Comparison of ENCODE assay signal across 16 cellular contexts in the genomic region with DNA sequence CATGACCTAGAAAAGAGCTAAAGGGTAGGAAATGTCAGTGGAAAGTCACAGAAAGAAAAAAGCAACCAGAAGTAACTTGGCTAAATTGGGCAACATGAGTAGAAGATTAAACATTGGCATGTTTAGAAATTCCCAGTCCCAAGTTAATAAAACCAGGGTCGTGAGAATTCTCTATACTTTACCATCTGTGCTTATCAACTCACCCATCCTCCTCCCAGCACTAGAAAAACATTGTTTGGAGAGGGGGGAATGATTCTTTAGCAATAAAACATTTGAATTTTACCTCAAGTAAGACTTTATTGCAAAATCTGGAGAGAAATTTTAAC.
A peak's percentile ranks its signal among the peaks of the same experiment; 100 is the strongest.
DNase-seq lines count a peak whose midpoint lies in the region; ATAC-seq, FAIRE-seq and TF ChIP-seq lines count a peak whose summit lies in the region.
"Had no signal": no experiment of that assay in that cellular context is flagged by ENCODE, and none has a peak within 500 bp of the region (broad histone marks: within the 10 kb centered on the region; RNA-seq: fewer than 3 reads in every experiment).

No MANE protein-coding gene starts in this region.

- H3K27ac ChIP-seq in MM.1S (ENCODE audit: low read length) (peak overlapping the region; percentile 96), body of pancreas (peak overlapping the region; percentile 72 to 88 (median 84)), pancreas (peak overlapping the region; percentile 37 to 78 (median 67))

- H3K9me3 Mint-ChIP-seq in stimulated activated naive B cell treated with anti-CD40 and anti-IgM and Interleukin-4, amounts not matched to agents 10 μg/mL and 1 μg/mL and 100 μg/mL, for 72 hours, result no peaks in the 10 kb centered on the region
- H3K9me3 Mint-ChIP-seq: CD8-positive, alpha-beta memory T cell had no signal

- H3K4me1 Mint-ChIP-seq in stimulated activated naive B cell treated with anti-CD40 and anti-IgM and Interleukin-4, amounts not matched to agents 10 μg/mL and 1 μg/mL and 100 μg/mL, for 72 hours, result peaks cover 27 to 40% of the 10 kb centered on the region in 2 donors
- H3K4me1 Mint-ChIP-seq in T-helper 17 cell, result peaks cover 11% of the 10 kb centered on the region

- H3K9me2 ChIP-seq in MM.1S (replicated peaks; ENCODE audit: insufficient read depth, low read length), result no peaks in the 10 kb centered on the region

- H3K27me3 Mint-ChIP-seq in stimulated activated naive B cell treated with anti-CD40 and anti-IgM and Interleukin-4, amounts not matched to agents 10 μg/mL and 1 μg/mL and 100 μg/mL, for 72 hours, result no peaks in the 10 kb centered on the region
- H3K27me3 Mint-ChIP-seq in T-helper 17 cell, result peaks cover 53% of the 10 kb centered on the region

- WGBS in body of pancreas, 2 donors, result 0 to 10% methylated on average over 1 of the region's 1 CpG
- WGBS in pancreas, 2 donors, result 3 to 10% methylated on average over 1 of the region's 1 CpG

- H3K9me3 ChIP-seq in MM.1S (replicated peaks; ENCODE audit: insufficient read depth, low read length) (no peaks in the 10 kb centered on the region), body of pancreas (no peaks in the 10 kb centered on the region), pancreas (no peaks in the 10 kb centered on the region), T-helper 17 cell (ENCODE audit: control insufficient read depth, low read length, poor library complexity, severe bottlenecking) (no peaks in the 10 kb centered on the region)
- H3K9me3 ChIP-seq: Caco-2, HAP-1 had no signal

- H2AFZ ChIP-seq in MM.1S (ENCODE audit: low read length), result peak overlapping the region; percentile 45

- H3K4me1 ChIP-seq in MM.1S (ENCODE audit: low read length), result peaks cover 25% of the 10 kb centered on the region
- peaks cover 61% of the 10 kb centered on the region for H3K4me1 ChIP-seq in body of pancreas
- H3K4me1 ChIP-seq in pancreas, result peaks cover 24 to 50% (median 40%) of the 10 kb centered on the region in 3 donors
- H3K4me1 ChIP-seq: Caco-2, HAP-1 had no signal

- ATAC-seq in body of pancreas (peak; percentile 92), pancreas (peak; percentile 81 to 94 (median 90)), T-helper 17 cell (no peak), GM21825 (IDR thresholded peaks at IDR 0.05; ENCODE audit: unreplicated experiment) (no peak)
- ATAC-seq in stimulated activated naive B cell treated with anti-CD40 and anti-IgM and Interleukin-4, amounts not matched to agents 10 μg/mL and 1 μg/mL and 100 μg/mL, for 72 hours (replicated peaks), result no peak
- ATAC-seq: HepG2 had no signal

- peak overlapping the region; percentile 59 for H3K9ac ChIP-seq in MM.1S (ENCODE audit: low read length)

- no peaks in the 10 kb centered on the region for H4K20me1 ChIP-seq in MM.1S (ENCODE audit: insufficient read depth, low read length)

- intact Hi-C loops in body of pancreas (cut with DNase I) (no loop called here), pancreas (cut with DNase I) (no loop called here)

- peak overlapping the region; percentile 9; the same call in 1 of the 2 replicates for H3K4me3 ChIP-seq in MM.1S (ENCODE audit: low read length)
- H3K4me3 ChIP-seq in body of pancreas, result no peak overlapping the region
- no peak overlapping the region for H3K4me3 ChIP-seq in pancreas
- H3K4me3 ChIP-seq: HAP-1 had no signal

- H3F3A ChIP-seq in MM.1S (ENCODE audit: insufficient read depth, low read length), result peaks cover 22% of the 10 kb centered on the region

- TF ChIP-seq CTCF in MM.1S (IDR thresholded peaks at IDR 0.05; ENCODE audit: low read length) (no peak), body of pancreas (IDR thresholded peaks at IDR 0.05) (no peak), pancreas (IDR thresholded peaks at IDR 0.05) (no peak)

- H3K27me3 ChIP-seq in MM.1S (replicated peaks; ENCODE audit: insufficient read depth, low read length) (no peaks in the 10 kb centered on the region), body of pancreas (no peaks in the 10 kb centered on the region), pancreas (no peaks in the 10 kb centered on the region)

- H3K4me3 Mint-ChIP-seq in stimulated activated naive B cell treated with anti-CD40 and anti-IgM and Interleukin-4, amounts not matched to agents 10 μg/mL and 1 μg/mL and 100 μg/mL, for 72 hours, result no peak overlapping the region
- no peak overlapping the region for H3K4me3 Mint-ChIP-seq in T-helper 17 cell
- H3K4me3 Mint-ChIP-seq: CD8-positive, alpha-beta memory T cell had no signal

- FAIRE-seq in pancreas (lab: Jason Lieb, UNC), result no peak
- FAIRE-seq: H1, HepG2, HTR-8/SVneo had no signal

- DNase-seq in MM.1S (no peak), body of pancreas (peak in 1 of 4 donors; percentile 30), pancreas (no peak), T-helper 17 cell (no peak)
- DNase-seq in stimulated activated naive B cell treated with anti-CD40 and anti-IgM and Interleukin-4, amounts not matched to agents 10 μg/mL and 1 μg/mL and 100 μg/mL, for 72 hours, result no peak
- no peak for DNase-seq in activated CD4-positive, alpha-beta T cell treated with anti-CD3 and anti-CD28 coated beads for 1 hour
- DNase-seq in activated CD4-positive, CD25-positive, alpha-beta regulatory T cell treated with anti-CD3 and anti-CD28 coated beads, Interleukin-2, amount 50 U/mL, for 72 hours, result no peak
- DNase-seq: Caco-2; CD8-positive, alpha-beta memory T cell; DND-41; GDM1 had no signal

- H3K79me2 ChIP-seq in MM.1S (ENCODE audit: low read length), result 0 out of 2 replicates have a peak, but pooled peaks cover 3% of the 10 kb centered on the region

- H3K36me3 Mint-ChIP-seq in stimulated activated naive B cell treated with anti-CD40 and anti-IgM and Interleukin-4, amounts not matched to agents 10 μg/mL and 1 μg/mL and 100 μg/mL, for 72 hours, result peaks cover 52 to 70% of the 10 kb centered on the region in 2 donors
- peaks cover 5% of the 10 kb centered on the region for H3K36me3 Mint-ChIP-seq in T-helper 17 cell (ENCODE audit: low read depth)
- H3K36me3 Mint-ChIP-seq: CD8-positive, alpha-beta memory T cell had no signal

- TF ChIP-seq POLR2A in body of pancreas (IDR thresholded peaks at IDR 0.05), result no peak

- H3K4me2 ChIP-seq in MM.1S (ENCODE audit: low read depth, low read length), result peak overlapping the region; percentile 79

- peak overlapping the region; percentile 75 for H3K27ac Mint-ChIP-seq in stimulated activated naive B cell treated with anti-CD40 and anti-IgM and Interleukin-4, amounts not matched to agents 10 μg/mL and 1 μg/mL and 100 μg/mL, for 72 hours
- no peak overlapping the region for H3K27ac Mint-ChIP-seq in T-helper 17 cell
- H3K27ac Mint-ChIP-seq: CD8-positive, alpha-beta memory T cell had no signal

- no peaks in the 10 kb centered on the region for H3K36me3 ChIP-seq in MM.1S (replicated peaks; ENCODE audit: insufficient read depth, low read length)
- no peaks in the 10 kb centered on the region for H3K36me3 ChIP-seq in body of pancreas (replicated peaks in 1 of 2; ENCODE audit: insufficient read depth in 1 of 2, low read depth in 2 of 2)
- no peaks in the 10 kb centered on the region for H3K36me3 ChIP-seq in pancreas
- H3K36me3 ChIP-seq: HAP-1 had no signal

Comparison
In these comparisons a context has a peak if more than half of its experiments do, and no peak if none do; other contexts are left out.
1. ATAC-seq: peak in body of pancreas (single experiment) and pancreas (4 of 4); none in stimulated activated naive B cell treated with anti-CD40 and anti-IgM and Interleukin-4, amounts not matched to agents 10 μg/mL and 1 μg/mL and 100 μg/mL, for 72 hours (0 of 2), T-helper 17 cell (single experiment) and GM21825 (single experiment).
2. Peak in every context shown above with its lines, with median percentiles within 50 percentile points of each other: H3K27ac ChIP-seq.